2 cellular contexts compared by ENCODE assay signal in genomic region chr7:122791959-122792545, GRCh38.
TF ChIP-seq lines count a peak whose summit lies in the region.

No MANE protein-coding gene starts in this region.

TF ChIP-seq in H1, 55 proteins besides CTCF, POLR2A, EP300 and RAD21:
- TF ChIP-seq NANOG (IDR thresholded peaks at IDR 0.05; ENCODE audit: insufficient read depth, low read depth, low read length, poor library complexity, severe bottlenecking): no peak
- 0 out of 2 replicates have a peak, but pooled peaks have one; percentile 17 for TF ChIP-seq KDM1A (IDR thresholded peaks at IDR 0.05; ENCODE audit: borderline replicate concordance, low read length)
- TF ChIP-seq FOSL1 (IDR thresholded peaks at IDR 0.05; ENCODE audit: insufficient read depth, low read depth, low read length): no peak
- TF ChIP-seq SIN3A (conservative IDR thresholded peaks at IDR 0.05 in 1 of 2, IDR thresholded peaks at IDR 0.05 in 1 of 2; ENCODE audit: low read depth in 1 of 2, low read length in 2 of 2): no peak
- TF ChIP-seq, protein P1, sequence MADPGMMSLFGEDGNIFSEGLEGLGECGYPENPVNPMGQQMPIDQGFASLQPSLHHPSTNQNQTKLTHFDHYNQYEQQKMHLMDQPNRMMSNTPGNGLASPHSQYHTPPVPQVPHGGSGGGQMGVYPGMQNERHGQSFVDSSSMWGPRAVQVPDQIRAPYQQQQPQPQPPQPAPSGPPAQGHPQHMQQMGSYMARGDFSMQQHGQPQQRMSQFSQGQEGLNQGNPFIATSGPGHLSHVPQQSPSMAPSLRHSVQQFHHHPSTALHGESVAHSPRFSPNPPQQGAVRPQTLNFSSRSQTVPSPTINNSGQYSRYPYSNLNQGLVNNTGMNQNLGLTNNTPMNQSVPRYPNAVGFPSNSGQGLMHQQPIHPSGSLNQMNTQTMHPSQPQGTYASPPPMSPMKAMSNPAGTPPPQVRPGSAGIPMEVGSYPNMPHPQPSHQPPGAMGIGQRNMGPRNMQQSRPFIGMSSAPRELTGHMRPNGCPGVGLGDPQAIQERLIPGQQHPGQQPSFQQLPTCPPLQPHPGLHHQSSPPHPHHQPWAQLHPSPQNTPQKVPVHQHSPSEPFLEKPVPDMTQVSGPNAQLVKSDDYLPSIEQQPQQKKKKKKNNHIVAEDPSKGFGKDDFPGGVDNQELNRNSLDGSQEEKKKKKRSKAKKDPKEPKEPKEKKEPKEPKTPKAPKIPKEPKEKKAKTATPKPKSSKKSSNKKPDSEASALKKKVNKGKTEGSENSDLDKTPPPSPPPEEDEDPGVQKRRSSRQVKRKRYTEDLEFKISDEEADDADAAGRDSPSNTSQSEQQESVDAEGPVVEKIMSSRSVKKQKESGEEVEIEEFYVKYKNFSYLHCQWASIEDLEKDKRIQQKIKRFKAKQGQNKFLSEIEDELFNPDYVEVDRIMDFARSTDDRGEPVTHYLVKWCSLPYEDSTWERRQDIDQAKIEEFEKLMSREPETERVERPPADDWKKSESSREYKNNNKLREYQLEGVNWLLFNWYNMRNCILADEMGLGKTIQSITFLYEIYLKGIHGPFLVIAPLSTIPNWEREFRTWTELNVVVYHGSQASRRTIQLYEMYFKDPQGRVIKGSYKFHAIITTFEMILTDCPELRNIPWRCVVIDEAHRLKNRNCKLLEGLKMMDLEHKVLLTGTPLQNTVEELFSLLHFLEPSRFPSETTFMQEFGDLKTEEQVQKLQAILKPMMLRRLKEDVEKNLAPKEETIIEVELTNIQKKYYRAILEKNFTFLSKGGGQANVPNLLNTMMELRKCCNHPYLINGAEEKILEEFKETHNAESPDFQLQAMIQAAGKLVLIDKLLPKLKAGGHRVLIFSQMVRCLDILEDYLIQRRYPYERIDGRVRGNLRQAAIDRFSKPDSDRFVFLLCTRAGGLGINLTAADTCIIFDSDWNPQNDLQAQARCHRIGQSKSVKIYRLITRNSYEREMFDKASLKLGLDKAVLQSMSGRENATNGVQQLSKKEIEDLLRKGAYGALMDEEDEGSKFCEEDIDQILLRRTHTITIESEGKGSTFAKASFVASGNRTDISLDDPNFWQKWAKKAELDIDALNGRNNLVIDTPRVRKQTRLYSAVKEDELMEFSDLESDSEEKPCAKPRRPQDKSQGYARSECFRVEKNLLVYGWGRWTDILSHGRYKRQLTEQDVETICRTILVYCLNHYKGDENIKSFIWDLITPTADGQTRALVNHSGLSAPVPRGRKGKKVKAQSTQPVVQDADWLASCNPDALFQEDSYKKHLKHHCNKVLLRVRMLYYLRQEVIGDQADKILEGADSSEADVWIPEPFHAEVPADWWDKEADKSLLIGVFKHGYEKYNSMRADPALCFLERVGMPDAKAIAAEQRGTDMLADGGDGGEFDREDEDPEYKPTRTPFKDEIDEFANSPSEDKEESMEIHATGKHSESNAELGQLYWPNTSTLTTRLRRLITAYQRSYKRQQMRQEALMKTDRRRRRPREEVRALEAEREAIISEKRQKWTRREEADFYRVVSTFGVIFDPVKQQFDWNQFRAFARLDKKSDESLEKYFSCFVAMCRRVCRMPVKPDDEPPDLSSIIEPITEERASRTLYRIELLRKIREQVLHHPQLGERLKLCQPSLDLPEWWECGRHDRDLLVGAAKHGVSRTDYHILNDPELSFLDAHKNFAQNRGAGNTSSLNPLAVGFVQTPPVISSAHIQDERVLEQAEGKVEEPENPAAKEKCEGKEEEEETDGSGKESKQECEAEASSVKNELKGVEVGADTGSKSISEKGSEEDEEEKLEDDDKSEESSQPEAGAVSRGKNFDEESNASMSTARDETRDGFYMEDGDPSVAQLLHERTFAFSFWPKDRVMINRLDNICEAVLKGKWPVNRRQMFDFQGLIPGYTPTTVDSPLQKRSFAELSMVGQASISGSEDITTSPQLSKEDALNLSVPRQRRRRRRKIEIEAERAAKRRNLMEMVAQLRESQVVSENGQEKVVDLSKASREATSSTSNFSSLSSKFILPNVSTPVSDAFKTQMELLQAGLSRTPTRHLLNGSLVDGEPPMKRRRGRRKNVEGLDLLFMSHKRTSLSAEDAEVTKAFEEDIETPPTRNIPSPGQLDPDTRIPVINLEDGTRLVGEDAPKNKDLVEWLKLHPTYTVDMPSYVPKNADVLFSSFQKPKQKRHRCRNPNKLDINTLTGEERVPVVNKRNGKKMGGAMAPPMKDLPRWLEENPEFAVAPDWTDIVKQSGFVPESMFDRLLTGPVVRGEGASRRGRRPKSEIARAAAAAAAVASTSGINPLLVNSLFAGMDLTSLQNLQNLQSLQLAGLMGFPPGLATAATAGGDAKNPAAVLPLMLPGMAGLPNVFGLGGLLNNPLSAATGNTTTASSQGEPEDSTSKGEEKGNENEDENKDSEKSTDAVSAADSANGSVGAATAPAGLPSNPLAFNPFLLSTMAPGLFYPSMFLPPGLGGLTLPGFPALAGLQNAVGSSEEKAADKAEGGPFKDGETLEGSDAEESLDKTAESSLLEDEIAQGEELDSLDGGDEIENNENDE (IDR thresholded peaks at IDR 0.05; ENCODE audit: insufficient replicate concordance, low read length): no peak
- TF ChIP-seq SP2 (IDR thresholded peaks at IDR 0.05; ENCODE audit: low read length): no peak
- TF ChIP-seq TAF7 (optimal IDR thresholded peaks at IDR 0.05; ENCODE audit: borderline replicate concordance, low read depth, low read length): no peak
- no peak for TF ChIP-seq GABPA (IDR thresholded peaks at IDR 0.05; ENCODE audit: borderline replicate concordance, insufficient read depth, low read length)
- TF ChIP-seq SP4 (IDR thresholded peaks at IDR 0.05; ENCODE audit: low read length): no peak

TF ChIP-seq in liver, 16 proteins besides CTCF, POLR2A, EP300 and RAD21:
- TF ChIP-seq FOXA2 (IDR thresholded peaks at IDR 0.05) (peak; percentile 59), HNF4A (conservative IDR thresholded peaks at IDR 0.05) (peak in 1 of 2 donors; percentile 14), FOXA1 (IDR thresholded peaks at IDR 0.05) (no peak)
TF ChIP-seq in liver: peak in this region for 2.
